In genomic region chr7:36301914-36302771, GRCh38 we compare ENCODE assay signal across 11 cellular contexts.
A peak's percentile ranks its signal among the peaks of the same experiment; 100 is the strongest.
DNase-seq lines count a peak whose midpoint lies in the region; ATAC-seq and TF ChIP-seq lines count a peak whose summit lies in the region.
"Had no signal": no experiment of that assay in that cellular context is flagged by ENCODE, and none has a peak within 500 bp of the region (broad histone marks: within the 10 kb centered on the region; RNA-seq: fewer than 3 reads in every experiment).

No MANE protein-coding gene starts in this region.

- intact Hi-C loops in dorsolateral prefrontal cortex (cut with DNase I): no loop called here

- no peak overlapping the region for H3K4me3 ChIP-seq in AG04450 (ENCODE audit: low read depth, low read length)
- H3K4me3 ChIP-seq in dorsolateral prefrontal cortex: no peak overlapping the region

- H3K36me3 Mint-ChIP-seq in nephron (ENCODE audit: low read depth): peaks cover 12% of the 10 kb centered on the region
- H3K36me3 Mint-ChIP-seq: IgD-negative memory B cell had no signal

- H3K27me3 ChIP-seq in AG04450 (ENCODE audit: control insufficient read depth, insufficient read depth, low read length): no peaks in the 10 kb centered on the region
- H3K27me3 ChIP-seq in dorsolateral prefrontal cortex: no peaks in the 10 kb centered on the region

- H3K9me3 ChIP-seq in AG04450 (ENCODE audit: control insufficient read depth, insufficient read depth, low read length): no peaks in the 10 kb centered on the region; the same call in 1 of the 2 replicates

- no peaks in the 10 kb centered on the region for H3K9me3 Mint-ChIP-seq in nephron
- H3K9me3 Mint-ChIP-seq: IgD-negative memory B cell; stimulated activated naive CD8-positive, alpha-beta T cell treated with anti-CD3 and anti-CD28 coated beads, Interleukin-15, amount 100 ng/mL, for 72 hours had no signal

- peak overlapping the region in 2 of 3 experiments; percentile 42 to 79 for H3K27ac Mint-ChIP-seq in nephron
- H3K27ac Mint-ChIP-seq: activated CD8-positive, alpha-beta T cell treated with anti-CD3 and anti-CD28 coated beads, Interleukin-2, amount 10 ng/mL, durations not matched to agents 7 days and 5 days had no signal

- ATAC-seq in HG03457 (IDR thresholded peaks at IDR 0.05; ENCODE audit: unreplicated experiment) (no peak), HG02798 (IDR thresholded peaks at IDR 0.05; ENCODE audit: poor library complexity, unreplicated experiment) (no peak), HG02642 (IDR thresholded peaks at IDR 0.05; ENCODE audit: poor library complexity, unreplicated experiment) (no peak)
- ATAC-seq: activated CD8-positive, alpha-beta T cell treated with anti-CD3 and anti-CD28 coated beads, Interleukin-2, amount 10 ng/mL, durations not matched to agents 7 days and 5 days; stimulated activated naive CD8-positive, alpha-beta T cell treated with anti-CD3 and anti-CD28 coated beads, Interleukin-15, amount 100 ng/mL, for 72 hours had no signal

- TF ChIP-seq CTCF in AG04450 (IDR thresholded peaks at IDR 0.05; ENCODE audit: low read depth, low read length): no peak
- no peak for TF ChIP-seq CTCF in dorsolateral prefrontal cortex (IDR thresholded peaks at IDR 0.05 in 54 of 56, conservative IDR thresholded peaks at IDR 0.05 in 2 of 56; ENCODE audit: low read depth in 1 of 56, partially characterized antibody in 56 of 56)
- no peak for TF ChIP-seq CTCF in nephron (IDR thresholded peaks at IDR 0.05; ENCODE audit: unreplicated experiment in 3 of 3)

- no peaks in the 10 kb centered on the region for H3K27me3 Mint-ChIP-seq in nephron (ENCODE audit: low read depth)
- H3K27me3 Mint-ChIP-seq: IgD-negative memory B cell; stimulated activated naive CD8-positive, alpha-beta T cell treated with anti-CD3 and anti-CD28 coated beads, Interleukin-15, amount 100 ng/mL, for 72 hours had no signal

- no peak overlapping the region for H3K4me3 Mint-ChIP-seq in nephron
- H3K4me3 Mint-ChIP-seq: activated CD8-positive, alpha-beta T cell treated with anti-CD3 and anti-CD28 coated beads, Interleukin-2, amount 10 ng/mL, durations not matched to agents 7 days and 5 days; IgD-negative memory B cell; stimulated activated naive CD8-positive, alpha-beta T cell treated with anti-CD3 and anti-CD28 coated beads, Interleukin-15, amount 100 ng/mL, for 72 hours had no signal

- DNase-seq in AG04450 (ENCODE audit: low read depth, low spot score) (no peak), M059J (ENCODE audit: low read depth) (peak; percentile 81), dorsolateral prefrontal cortex (peak in 3 of 10 donors; percentile 14 to 18 (median 15)), NCI-H446 (lab: John Stamatoyannopoulos, UW) (no peak)
- DNase-seq: activated CD8-positive, alpha-beta T cell treated with anti-CD3 and anti-CD28 coated beads, Interleukin-2, amount 10 ng/mL, durations not matched to agents 7 days and 5 days; stimulated activated naive CD8-positive, alpha-beta T cell treated with anti-CD3 and anti-CD28 coated beads, Interleukin-15, amount 100 ng/mL, for 72 hours had no signal

- H3K4me1 Mint-ChIP-seq in nephron: peaks cover 30% of the 10 kb centered on the region
- H3K4me1 Mint-ChIP-seq: IgD-negative memory B cell had no signal

- CTCF ChIA-PET in AG04450 (lab: Charles Lee): interaction anchor here (0.8 to 2.3 kb wide), 4 partner anchors 11 to 326 kb away, joined by 3 to 15 read pairs (median 6); no protein-coding TSS in a partner anchor

- POLR2A ChIA-PET in AG04450 (lab: Yijun Ruan, JAX): no interaction called here

- peak overlapping the region; percentile 11 for H3K27ac ChIP-seq in AG04450 (ENCODE audit: low read depth, low read length)
- H3K27ac ChIP-seq in dorsolateral prefrontal cortex: peak overlapping the region in 54 of 59 donors; percentile 6 to 98 (median 91)
